1 cellular context compared by ENCODE assay signal in the genomic region with DNA sequence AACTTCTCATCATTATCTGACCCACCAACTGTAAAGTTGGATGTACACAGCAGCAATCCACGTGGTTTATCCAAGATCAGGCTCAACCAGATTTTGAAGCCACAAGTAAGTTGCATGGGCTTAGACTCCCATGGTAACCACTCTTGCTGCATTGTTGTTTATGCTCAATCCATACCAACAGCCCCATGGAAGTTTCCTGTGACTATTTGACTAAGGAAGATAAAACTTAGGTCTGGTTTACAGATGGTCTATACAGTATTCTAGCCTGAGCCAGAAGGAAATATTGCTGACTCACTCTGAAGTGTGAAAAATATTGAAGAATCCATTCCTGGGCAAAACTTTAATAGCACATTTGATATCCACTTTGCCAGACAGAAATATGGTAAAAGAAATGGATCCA.
TF ChIP-seq lines count a peak whose summit lies in the region.

No MANE protein-coding gene starts in this region.

TF ChIP-seq in K562, 482 proteins besides CTCF, POLR2A, EP300 and RAD21 (continued from another document and continues in another):
- no peak for TF ChIP-seq ZNF561 (CRISPR knock-in tag; conservative IDR thresholded peaks at IDR 0.05)
- peak; percentile 49; the same call in 1 of the 2 replicates for TF ChIP-seq BACH1 (tag; IDR thresholded peaks at IDR 0.05)
- no peak for TF ChIP-seq ZNF444 (CRISPR knock-in tag; IDR thresholded peaks at IDR 0.05)
- TF ChIP-seq, protein P1, sequence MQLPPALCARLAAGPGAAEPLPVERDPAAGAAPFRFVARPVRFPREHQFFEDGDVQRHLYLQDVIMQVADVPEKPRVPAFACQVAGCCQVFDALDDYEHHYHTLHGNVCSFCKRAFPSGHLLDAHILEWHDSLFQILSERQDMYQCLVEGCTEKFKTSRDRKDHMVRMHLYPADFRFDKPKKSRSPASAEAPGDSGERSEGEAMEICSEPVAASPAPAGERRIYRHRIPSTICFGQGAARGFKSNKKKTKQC (CRISPR knock-in tag; IDR thresholded peaks at IDR 0.05), result no peak
- TF ChIP-seq NFE2 (IDR thresholded peaks at IDR 0.05; ENCODE audit: low read depth), result peak; percentile 86
- TF ChIP-seq E2F3 (CRISPR knock-in tag; IDR thresholded peaks at IDR 0.05), result no peak
- TF ChIP-seq ZNF316 (IDR thresholded peaks at IDR 0.05), result peak; percentile 86
- TF ChIP-seq CCAR2 (IDR thresholded peaks at IDR 0.05; ENCODE audit: low read depth, low read length), result no peak
- no peak for TF ChIP-seq HLTF (IDR thresholded peaks at IDR 0.05)
- TF ChIP-seq FOXK1 (CRISPR knock-in tag; IDR thresholded peaks at IDR 0.05; ENCODE audit: borderline replicate concordance), result no peak
- TF ChIP-seq, protein P2, sequence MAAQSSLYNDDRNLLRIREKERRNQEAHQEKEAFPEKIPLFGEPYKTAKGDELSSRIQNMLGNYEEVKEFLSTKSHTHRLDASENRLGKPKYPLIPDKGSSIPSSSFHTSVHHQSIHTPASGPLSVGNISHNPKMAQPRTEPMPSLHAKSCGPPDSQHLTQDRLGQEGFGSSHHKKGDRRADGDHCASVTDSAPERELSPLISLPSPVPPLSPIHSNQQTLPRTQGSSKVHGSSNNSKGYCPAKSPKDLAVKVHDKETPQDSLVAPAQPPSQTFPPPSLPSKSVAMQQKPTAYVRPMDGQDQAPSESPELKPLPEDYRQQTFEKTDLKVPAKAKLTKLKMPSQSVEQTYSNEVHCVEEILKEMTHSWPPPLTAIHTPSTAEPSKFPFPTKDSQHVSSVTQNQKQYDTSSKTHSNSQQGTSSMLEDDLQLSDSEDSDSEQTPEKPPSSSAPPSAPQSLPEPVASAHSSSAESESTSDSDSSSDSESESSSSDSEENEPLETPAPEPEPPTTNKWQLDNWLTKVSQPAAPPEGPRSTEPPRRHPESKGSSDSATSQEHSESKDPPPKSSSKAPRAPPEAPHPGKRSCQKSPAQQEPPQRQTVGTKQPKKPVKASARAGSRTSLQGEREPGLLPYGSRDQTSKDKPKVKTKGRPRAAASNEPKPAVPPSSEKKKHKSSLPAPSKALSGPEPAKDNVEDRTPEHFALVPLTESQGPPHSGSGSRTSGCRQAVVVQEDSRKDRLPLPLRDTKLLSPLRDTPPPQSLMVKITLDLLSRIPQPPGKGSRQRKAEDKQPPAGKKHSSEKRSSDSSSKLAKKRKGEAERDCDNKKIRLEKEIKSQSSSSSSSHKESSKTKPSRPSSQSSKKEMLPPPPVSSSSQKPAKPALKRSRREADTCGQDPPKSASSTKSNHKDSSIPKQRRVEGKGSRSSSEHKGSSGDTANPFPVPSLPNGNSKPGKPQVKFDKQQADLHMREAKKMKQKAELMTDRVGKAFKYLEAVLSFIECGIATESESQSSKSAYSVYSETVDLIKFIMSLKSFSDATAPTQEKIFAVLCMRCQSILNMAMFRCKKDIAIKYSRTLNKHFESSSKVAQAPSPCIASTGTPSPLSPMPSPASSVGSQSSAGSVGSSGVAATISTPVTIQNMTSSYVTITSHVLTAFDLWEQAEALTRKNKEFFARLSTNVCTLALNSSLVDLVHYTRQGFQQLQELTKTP (IDR thresholded peaks at IDR 0.05; ENCODE audit: low read depth in 1 of 2, partially characterized antibody in 2 of 2), result no peak
- TF ChIP-seq, protein P3, sequence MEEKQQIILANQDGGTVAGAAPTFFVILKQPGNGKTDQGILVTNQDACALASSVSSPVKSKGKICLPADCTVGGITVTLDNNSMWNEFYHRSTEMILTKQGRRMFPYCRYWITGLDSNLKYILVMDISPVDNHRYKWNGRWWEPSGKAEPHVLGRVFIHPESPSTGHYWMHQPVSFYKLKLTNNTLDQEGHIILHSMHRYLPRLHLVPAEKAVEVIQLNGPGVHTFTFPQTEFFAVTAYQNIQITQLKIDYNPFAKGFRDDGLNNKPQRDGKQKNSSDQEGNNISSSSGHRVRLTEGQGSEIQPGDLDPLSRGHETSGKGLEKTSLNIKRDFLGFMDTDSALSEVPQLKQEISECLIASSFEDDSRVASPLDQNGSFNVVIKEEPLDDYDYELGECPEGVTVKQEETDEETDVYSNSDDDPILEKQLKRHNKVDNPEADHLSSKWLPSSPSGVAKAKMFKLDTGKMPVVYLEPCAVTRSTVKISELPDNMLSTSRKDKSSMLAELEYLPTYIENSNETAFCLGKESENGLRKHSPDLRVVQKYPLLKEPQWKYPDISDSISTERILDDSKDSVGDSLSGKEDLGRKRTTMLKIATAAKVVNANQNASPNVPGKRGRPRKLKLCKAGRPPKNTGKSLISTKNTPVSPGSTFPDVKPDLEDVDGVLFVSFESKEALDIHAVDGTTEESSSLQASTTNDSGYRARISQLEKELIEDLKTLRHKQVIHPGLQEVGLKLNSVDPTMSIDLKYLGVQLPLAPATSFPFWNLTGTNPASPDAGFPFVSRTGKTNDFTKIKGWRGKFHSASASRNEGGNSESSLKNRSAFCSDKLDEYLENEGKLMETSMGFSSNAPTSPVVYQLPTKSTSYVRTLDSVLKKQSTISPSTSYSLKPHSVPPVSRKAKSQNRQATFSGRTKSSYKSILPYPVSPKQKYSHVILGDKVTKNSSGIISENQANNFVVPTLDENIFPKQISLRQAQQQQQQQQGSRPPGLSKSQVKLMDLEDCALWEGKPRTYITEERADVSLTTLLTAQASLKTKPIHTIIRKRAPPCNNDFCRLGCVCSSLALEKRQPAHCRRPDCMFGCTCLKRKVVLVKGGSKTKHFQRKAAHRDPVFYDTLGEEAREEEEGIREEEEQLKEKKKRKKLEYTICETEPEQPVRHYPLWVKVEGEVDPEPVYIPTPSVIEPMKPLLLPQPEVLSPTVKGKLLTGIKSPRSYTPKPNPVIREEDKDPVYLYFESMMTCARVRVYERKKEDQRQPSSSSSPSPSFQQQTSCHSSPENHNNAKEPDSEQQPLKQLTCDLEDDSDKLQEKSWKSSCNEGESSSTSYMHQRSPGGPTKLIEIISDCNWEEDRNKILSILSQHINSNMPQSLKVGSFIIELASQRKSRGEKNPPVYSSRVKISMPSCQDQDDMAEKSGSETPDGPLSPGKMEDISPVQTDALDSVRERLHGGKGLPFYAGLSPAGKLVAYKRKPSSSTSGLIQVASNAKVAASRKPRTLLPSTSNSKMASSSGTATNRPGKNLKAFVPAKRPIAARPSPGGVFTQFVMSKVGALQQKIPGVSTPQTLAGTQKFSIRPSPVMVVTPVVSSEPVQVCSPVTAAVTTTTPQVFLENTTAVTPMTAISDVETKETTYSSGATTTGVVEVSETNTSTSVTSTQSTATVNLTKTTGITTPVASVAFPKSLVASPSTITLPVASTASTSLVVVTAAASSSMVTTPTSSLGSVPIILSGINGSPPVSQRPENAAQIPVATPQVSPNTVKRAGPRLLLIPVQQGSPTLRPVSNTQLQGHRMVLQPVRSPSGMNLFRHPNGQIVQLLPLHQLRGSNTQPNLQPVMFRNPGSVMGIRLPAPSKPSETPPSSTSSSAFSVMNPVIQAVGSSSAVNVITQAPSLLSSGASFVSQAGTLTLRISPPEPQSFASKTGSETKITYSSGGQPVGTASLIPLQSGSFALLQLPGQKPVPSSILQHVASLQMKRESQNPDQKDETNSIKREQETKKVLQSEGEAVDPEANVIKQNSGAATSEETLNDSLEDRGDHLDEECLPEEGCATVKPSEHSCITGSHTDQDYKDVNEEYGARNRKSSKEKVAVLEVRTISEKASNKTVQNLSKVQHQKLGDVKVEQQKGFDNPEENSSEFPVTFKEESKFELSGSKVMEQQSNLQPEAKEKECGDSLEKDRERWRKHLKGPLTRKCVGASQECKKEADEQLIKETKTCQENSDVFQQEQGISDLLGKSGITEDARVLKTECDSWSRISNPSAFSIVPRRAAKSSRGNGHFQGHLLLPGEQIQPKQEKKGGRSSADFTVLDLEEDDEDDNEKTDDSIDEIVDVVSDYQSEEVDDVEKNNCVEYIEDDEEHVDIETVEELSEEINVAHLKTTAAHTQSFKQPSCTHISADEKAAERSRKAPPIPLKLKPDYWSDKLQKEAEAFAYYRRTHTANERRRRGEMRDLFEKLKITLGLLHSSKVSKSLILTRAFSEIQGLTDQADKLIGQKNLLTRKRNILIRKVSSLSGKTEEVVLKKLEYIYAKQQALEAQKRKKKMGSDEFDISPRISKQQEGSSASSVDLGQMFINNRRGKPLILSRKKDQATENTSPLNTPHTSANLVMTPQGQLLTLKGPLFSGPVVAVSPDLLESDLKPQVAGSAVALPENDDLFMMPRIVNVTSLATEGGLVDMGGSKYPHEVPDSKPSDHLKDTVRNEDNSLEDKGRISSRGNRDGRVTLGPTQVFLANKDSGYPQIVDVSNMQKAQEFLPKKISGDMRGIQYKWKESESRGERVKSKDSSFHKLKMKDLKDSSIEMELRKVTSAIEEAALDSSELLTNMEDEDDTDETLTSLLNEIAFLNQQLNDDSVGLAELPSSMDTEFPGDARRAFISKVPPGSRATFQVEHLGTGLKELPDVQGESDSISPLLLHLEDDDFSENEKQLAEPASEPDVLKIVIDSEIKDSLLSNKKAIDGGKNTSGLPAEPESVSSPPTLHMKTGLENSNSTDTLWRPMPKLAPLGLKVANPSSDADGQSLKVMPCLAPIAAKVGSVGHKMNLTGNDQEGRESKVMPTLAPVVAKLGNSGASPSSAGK (IDR thresholded peaks at IDR 0.05), result peak; percentile 25; the same call in 1 of the 2 replicates
- TF ChIP-seq, protein P4, sequence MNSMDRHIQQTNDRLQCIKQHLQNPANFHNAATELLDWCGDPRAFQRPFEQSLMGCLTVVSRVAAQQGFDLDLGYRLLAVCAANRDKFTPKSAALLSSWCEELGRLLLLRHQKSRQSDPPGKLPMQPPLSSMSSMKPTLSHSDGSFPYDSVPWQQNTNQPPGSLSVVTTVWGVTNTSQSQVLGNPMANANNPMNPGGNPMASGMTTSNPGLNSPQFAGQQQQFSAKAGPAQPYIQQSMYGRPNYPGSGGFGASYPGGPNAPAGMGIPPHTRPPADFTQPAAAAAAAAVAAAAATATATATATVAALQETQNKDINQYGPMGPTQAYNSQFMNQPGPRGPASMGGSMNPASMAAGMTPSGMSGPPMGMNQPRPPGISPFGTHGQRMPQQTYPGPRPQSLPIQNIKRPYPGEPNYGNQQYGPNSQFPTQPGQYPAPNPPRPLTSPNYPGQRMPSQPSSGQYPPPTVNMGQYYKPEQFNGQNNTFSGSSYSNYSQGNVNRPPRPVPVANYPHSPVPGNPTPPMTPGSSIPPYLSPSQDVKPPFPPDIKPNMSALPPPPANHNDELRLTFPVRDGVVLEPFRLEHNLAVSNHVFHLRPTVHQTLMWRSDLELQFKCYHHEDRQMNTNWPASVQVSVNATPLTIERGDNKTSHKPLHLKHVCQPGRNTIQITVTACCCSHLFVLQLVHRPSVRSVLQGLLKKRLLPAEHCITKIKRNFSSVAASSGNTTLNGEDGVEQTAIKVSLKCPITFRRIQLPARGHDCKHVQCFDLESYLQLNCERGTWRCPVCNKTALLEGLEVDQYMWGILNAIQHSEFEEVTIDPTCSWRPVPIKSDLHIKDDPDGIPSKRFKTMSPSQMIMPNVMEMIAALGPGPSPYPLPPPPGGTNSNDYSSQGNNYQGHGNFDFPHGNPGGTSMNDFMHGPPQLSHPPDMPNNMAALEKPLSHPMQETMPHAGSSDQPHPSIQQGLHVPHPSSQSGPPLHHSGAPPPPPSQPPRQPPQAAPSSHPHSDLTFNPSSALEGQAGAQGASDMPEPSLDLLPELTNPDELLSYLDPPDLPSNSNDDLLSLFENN (IDR thresholded peaks at IDR 0.05; ENCODE audit: low read depth in 2 of 2, low read length in 2 of 2), result no peak
- TF ChIP-seq MAFG (tag; conservative IDR thresholded peaks at IDR 0.05), result peak; percentile 95
- no peak for TF ChIP-seq ZNF668 (CRISPR knock-in tag; IDR thresholded peaks at IDR 0.05)
- no peak for TF ChIP-seq COPS2 (conservative IDR thresholded peaks at IDR 0.05)
- no peak for TF ChIP-seq HMGN3 (IDR thresholded peaks at IDR 0.05; ENCODE audit: borderline replicate concordance, extremely low read depth, insufficient read length, low read depth, low read length)
- TF ChIP-seq POLR2B (IDR thresholded peaks at IDR 0.05; ENCODE audit: low read depth, partially characterized antibody), result no peak
- no peak for TF ChIP-seq GABPB1 (CRISPR knock-in tag; IDR thresholded peaks at IDR 0.05)
- no peak for TF ChIP-seq DDX20 (tag; IDR thresholded peaks at IDR 0.05; ENCODE audit: low read depth)
- TF ChIP-seq ZNF699 (CRISPR knock-in tag; IDR thresholded peaks at IDR 0.05; ENCODE audit: insufficient replicate concordance), result no peak
- peak; percentile 87 for TF ChIP-seq NFE2L1 (tag; IDR thresholded peaks at IDR 0.05; ENCODE audit: borderline replicate concordance, low read depth)
- TF ChIP-seq, protein P5, sequence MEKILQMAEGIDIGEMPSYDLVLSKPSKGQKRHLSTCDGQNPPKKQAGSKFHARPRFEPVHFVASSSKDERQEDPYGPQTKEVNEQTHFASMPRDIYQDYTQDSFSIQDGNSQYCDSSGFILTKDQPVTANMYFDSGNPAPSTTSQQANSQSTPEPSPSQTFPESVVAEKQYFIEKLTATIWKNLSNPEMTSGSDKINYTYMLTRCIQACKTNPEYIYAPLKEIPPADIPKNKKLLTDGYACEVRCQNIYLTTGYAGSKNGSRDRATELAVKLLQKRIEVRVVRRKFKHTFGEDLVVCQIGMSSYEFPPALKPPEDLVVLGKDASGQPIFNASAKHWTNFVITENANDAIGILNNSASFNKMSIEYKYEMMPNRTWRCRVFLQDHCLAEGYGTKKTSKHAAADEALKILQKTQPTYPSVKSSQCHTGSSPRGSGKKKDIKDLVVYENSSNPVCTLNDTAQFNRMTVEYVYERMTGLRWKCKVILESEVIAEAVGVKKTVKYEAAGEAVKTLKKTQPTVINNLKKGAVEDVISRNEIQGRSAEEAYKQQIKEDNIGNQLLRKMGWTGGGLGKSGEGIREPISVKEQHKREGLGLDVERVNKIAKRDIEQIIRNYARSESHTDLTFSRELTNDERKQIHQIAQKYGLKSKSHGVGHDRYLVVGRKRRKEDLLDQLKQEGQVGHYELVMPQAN (IDR thresholded peaks at IDR 0.05; ENCODE audit: borderline replicate concordance), result no peak
- TF ChIP-seq L3MBTL2 (IDR thresholded peaks at IDR 0.05), result peak; percentile 55; the same call in 1 of the 2 replicates
- TF ChIP-seq MAFK (IDR thresholded peaks at IDR 0.05; ENCODE audit: low read length), result peak; percentile 40; the same call in 1 of the 2 replicates
- TF ChIP-seq MEF2D (tag; conservative IDR thresholded peaks at IDR 0.05; ENCODE audit: low read depth), result no peak
- no peak for TF ChIP-seq SREBF1 (IDR thresholded peaks at IDR 0.05; ENCODE audit: borderline replicate concordance, low read depth, low read length)
- no peak for TF ChIP-seq HDAC1 (IDR thresholded peaks at IDR 0.05)
- TF ChIP-seq CREM (IDR thresholded peaks at IDR 0.05; ENCODE audit: low read depth), result no peak
- TF ChIP-seq SNIP1 (IDR thresholded peaks at IDR 0.05; ENCODE audit: low read depth), result no peak
- no peak for TF ChIP-seq RBM34 (IDR thresholded peaks at IDR 0.05; ENCODE audit: borderline replicate concordance, insufficient read depth, low read length)
- TF ChIP-seq, protein P6, sequence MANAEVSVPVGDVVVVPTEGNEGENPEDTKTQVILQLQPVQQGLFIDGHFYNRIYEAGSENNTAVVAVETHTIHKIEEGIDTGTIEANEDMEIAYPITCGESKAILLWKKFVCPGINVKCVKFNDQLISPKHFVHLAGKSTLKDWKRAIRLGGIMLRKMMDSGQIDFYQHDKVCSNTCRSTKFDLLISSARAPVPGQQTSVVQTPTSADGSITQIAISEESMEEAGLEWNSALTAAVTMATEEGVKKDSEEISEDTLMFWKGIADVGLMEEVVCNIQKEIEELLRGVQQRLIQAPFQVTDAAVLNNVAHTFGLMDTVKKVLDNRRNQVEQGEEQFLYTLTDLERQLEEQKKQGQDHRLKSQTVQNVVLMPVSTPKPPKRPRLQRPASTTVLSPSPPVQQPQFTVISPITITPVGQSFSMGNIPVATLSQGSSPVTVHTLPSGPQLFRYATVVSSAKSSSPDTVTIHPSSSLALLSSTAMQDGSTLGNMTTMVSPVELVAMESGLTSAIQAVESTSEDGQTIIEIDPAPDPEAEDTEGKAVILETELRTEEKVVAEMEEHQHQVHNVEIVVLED (CRISPR knock-in tag; IDR thresholded peaks at IDR 0.05), result no peak
- TF ChIP-seq TAF15 (IDR thresholded peaks at IDR 0.05; ENCODE audit: low read depth, low read length), result no peak
- no peak for TF ChIP-seq NFRKB (IDR thresholded peaks at IDR 0.05; ENCODE audit: low read depth)
